ENCODE assay signal across 7 cellular contexts in genomic region chr15:72636519-72637282, GRCh38. TPM values are rescaled to one million over a fixed set of nuclear protein-coding genes. Genes with fewer than 3 reads are reported as not detected.
DNase-seq lines count a peak whose midpoint lies in the region; ATAC-seq and TF ChIP-seq lines count a peak whose summit lies in the region.
"Not testable (repeated sequence)": the region's sequence is repeated elsewhere in the genome, so short reads cannot be mapped to it uniquely, and the experiment has no call there.

No MANE protein-coding gene starts in this region.

- not testable (repeated sequence) for H3K9me3 Mint-ChIP-seq in activated naive CD8-positive, alpha-beta T cell treated with anti-CD3 and anti-CD28 coated beads, Interleukin-2, amount 10 ng/mL, durations not matched to agents 7 days and 5 days

- H3K27me3 ChIP-seq in HL-60 (ENCODE audit: insufficient read depth, poor library complexity, severe bottlenecking), result not testable (repeated sequence)

- not testable (repeated sequence) for H3K27me3 Mint-ChIP-seq in activated naive CD8-positive, alpha-beta T cell treated with anti-CD3 and anti-CD28 coated beads, Interleukin-2, amount 10 ng/mL, durations not matched to agents 7 days and 5 days

- peak overlapping the region; percentile 51 for H3K4me3 Mint-ChIP-seq in activated naive CD8-positive, alpha-beta T cell treated with anti-CD3 and anti-CD28 coated beads, Interleukin-2, amount 10 ng/mL, durations not matched to agents 7 days and 5 days

- H3K4me3 ChIP-seq in HL-60 (replicated peaks; ENCODE audit: insufficient read depth, low read length) (peak overlapping the region; percentile 14; the same call in 1 of the 2 replicates), fibroblast of the aortic adventitia (ENCODE audit: low read depth, low read length) (peak overlapping the region; percentile 51)

- peak; percentile 69 for ATAC-seq in GM19324 (IDR thresholded peaks at IDR 0.05; ENCODE audit: low FRiP score, unreplicated experiment)
- peak; percentile 67 for ATAC-seq in activated naive CD8-positive, alpha-beta T cell treated with anti-CD3 and anti-CD28 coated beads, Interleukin-2, amount 10 ng/mL, durations not matched to agents 7 days and 5 days (ENCODE audit: low read depth)

- DNase-seq in HL-60 (ENCODE audit: low read depth in 1 of 2, low spot score in 1 of 2) (peak; percentile 32 to 70), T-helper 22 cell (ENCODE audit: low read depth) (peak; percentile 23), fibroblast of the aortic adventitia (ENCODE audit: low read depth) (peak; percentile 80), mesenteric fat pad (ENCODE audit: low spot score) (peak; percentile 89)
- DNase-seq in activated naive CD8-positive, alpha-beta T cell treated with anti-CD3 and anti-CD28 coated beads, Interleukin-2, amount 10 ng/mL, durations not matched to agents 7 days and 5 days, result peak; percentile 82
- peak; percentile 13 to 55 (median 48) for DNase-seq in stimulated activated CD4-positive, alpha-beta T cell treated with anti-CD3 and anti-CD28 coated beads, Interleukin-12 subunit alpha, Interleukin-12 subunit beta, amount 100 ng/mL, for 48 hours (ENCODE audit: low read depth in 2 of 3, low spot score in 1 of 3)

- not testable (repeated sequence) for H3K4me1 Mint-ChIP-seq in activated naive CD8-positive, alpha-beta T cell treated with anti-CD3 and anti-CD28 coated beads, Interleukin-2, amount 10 ng/mL, durations not matched to agents 7 days and 5 days

- not testable (repeated sequence) for TF ChIP-seq CTCF in HL-60 (IDR thresholded peaks at IDR 0.05; ENCODE audit: insufficient read depth, low read length); fibroblast of the aortic adventitia (IDR thresholded peaks at IDR 0.05; ENCODE audit: insufficient read depth, low read length)

- not testable (repeated sequence) for H3K27ac ChIP-seq in HL-60 (replicated peaks)

- not testable (repeated sequence) for H3K27ac Mint-ChIP-seq in activated naive CD8-positive, alpha-beta T cell treated with anti-CD3 and anti-CD28 coated beads, Interleukin-2, amount 10 ng/mL, durations not matched to agents 7 days and 5 days

- POLR2A ChIA-PET in activated naive CD8-positive, alpha-beta T cell treated with anti-CD3 and anti-CD28 coated beads, Interleukin-2, amount 10 ng/mL, durations not matched to agents 7 days and 5 days (lab: Charles Lee), result not testable (repeated sequence)

- not testable (repeated sequence) for H3K36me3 Mint-ChIP-seq in activated naive CD8-positive, alpha-beta T cell treated with anti-CD3 and anti-CD28 coated beads, Interleukin-2, amount 10 ng/mL, durations not matched to agents 7 days and 5 days

RNA-seq across cellular contexts. Expression of gene GOLGA6B, which starts 17.8 kb away (rescaled TPM):
- total RNA-seq in activated naive CD8-positive, alpha-beta T cell treated with anti-CD3 and anti-CD28 coated beads, Interleukin-2, amount 10 ng/mL, durations not matched to agents 7 days and 5 days, result not detected
- total RNA-seq in fibroblast of the aortic adventitia (ENCODE audit: low replicate concordance) (not detected in 2 replicates), mesenteric fat pad (not detected)

RNA-seq across cellular contexts. Expression of gene HIGD2B, which starts 49.3 kb away (rescaled TPM):
- total RNA-seq in activated naive CD8-positive, alpha-beta T cell treated with anti-CD3 and anti-CD28 coated beads, Interleukin-2, amount 10 ng/mL, durations not matched to agents 7 days and 5 days, result under 1 TPM in 1 of 2 experiments, not detected in 1; 0.62 TPM
- total RNA-seq in fibroblast of the aortic adventitia (ENCODE audit: low replicate concordance) (not detected in 2 replicates), mesenteric fat pad (not detected)

RNA-seq across cellular contexts. Expression of gene BBS4, which starts 49.3 kb away (rescaled TPM):
- total RNA-seq in activated naive CD8-positive, alpha-beta T cell treated with anti-CD3 and anti-CD28 coated beads, Interleukin-2, amount 10 ng/mL, durations not matched to agents 7 days and 5 days, result 10 to 100 TPM; 17.1 to 19.3 TPM
- total RNA-seq in fibroblast of the aortic adventitia (ENCODE audit: low replicate concordance) (21.2 and 24.9 TPM in 2 replicates), mesenteric fat pad (10.2 TPM)

Comparison
In these comparisons a context has a peak if more than half of its experiments do, and no peak if none do; other contexts are left out.
1. DNase-seq: peak in every context shown above with its lines; median percentile 89 in mesenteric fat pad; 82 in activated naive CD8-positive, alpha-beta T cell treated with anti-CD3 and anti-CD28 coated beads, Interleukin-2, amount 10 ng/mL, durations not matched to agents 7 days and 5 days; 80 in fibroblast of the aortic adventitia; 51 in HL-60; 48 in stimulated activated CD4-positive, alpha-beta T cell treated with anti-CD3 and anti-CD28 coated beads, Interleukin-12 subunit alpha, Interleukin-12 subunit beta, amount 100 ng/mL, for 48 hours; 23 in T-helper 22 cell.